ENCODE assay signal across 9 cellular contexts in the genomic region with DNA sequence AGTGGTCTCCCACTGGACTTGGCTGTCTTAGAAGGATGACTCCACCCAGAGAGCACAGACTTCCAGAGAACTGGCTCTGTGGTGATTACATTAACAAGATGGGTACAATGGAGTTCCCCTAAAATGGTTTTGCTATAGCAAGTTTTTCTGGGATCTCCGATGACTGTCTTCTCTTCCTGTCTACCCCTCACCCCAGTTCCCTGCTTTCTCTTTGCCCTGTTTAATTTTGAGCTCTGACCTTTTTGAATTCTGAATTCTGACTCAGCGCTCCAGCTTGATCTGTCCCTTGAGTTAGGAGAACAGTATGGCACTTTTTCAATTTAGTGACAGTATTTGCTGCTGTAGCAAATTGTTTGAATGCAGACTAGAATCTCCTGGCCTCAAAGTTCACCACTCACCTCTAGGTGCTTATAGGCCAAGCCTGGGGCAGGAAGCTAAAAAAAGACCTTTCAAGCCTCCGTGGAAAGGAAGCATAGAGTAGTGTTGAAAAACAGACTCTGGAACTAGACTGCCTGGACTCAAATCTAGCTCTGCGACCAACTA. TPM values are rescaled to one million over a fixed set of nuclear protein-coding genes. Genes with fewer than 3 reads are reported as not detected.
DNase-seq lines count a peak whose midpoint lies in the region; ATAC-seq and TF ChIP-seq lines count a peak whose summit lies in the region.
"Had no signal": no experiment of that assay in that cellular context is flagged by ENCODE, and none has a peak within 500 bp of the region (broad histone marks: within the 10 kb centered on the region; RNA-seq: fewer than 3 reads in every experiment).

No MANE protein-coding gene starts in this region.

- CTCF ChIA-PET in CD4-positive, alpha-beta T cell (lab: Charles Lee): interaction anchor here (1.2 to 1.3 kb wide), 3 partner anchors 27 to 78 kb away, joined by 3 to 7 read pairs (median 4); no protein-coding TSS in a partner anchor
- CTCF ChIA-PET in OCI-LY7 (lab: Charles Lee; ENCODE audit: unreplicated experiment): no interaction called here

- peak overlapping the region; percentile 50 for H3K27ac ChIP-seq in CD4-positive, alpha-beta T cell (ENCODE audit: low read depth, low read length)
- no peak overlapping the region for H3K27ac ChIP-seq in OCI-LY7 (ENCODE audit: low read depth, low read length, poor library complexity, severe bottlenecking)

- peak overlapping the region; percentile 87 for H3K4me3 Mint-ChIP-seq in CD4-positive, alpha-beta T cell
- H3K4me3 Mint-ChIP-seq in effector memory CD8-positive, alpha-beta T cell: peak overlapping the region; percentile 96 to 97
- H3K4me3 Mint-ChIP-seq in nephron progenitor cell: no peak overlapping the region

- no peaks in the 10 kb centered on the region for H3K9me3 ChIP-seq in CD4-positive, alpha-beta T cell (ENCODE audit: control insufficient read depth, low read length)
- H3K9me3 ChIP-seq in OCI-LY7 (ENCODE audit: low read length): no peaks in the 10 kb centered on the region

- no TSS peak for BruUV-seq in OCI-LY7 (replicated peaks; lab: Mats Ljungman, UMichigan)

- H3K36me3 Mint-ChIP-seq in CD4-positive, alpha-beta T cell (ENCODE audit: low read depth): peaks cover 87% of the 10 kb centered on the region
- peaks cover 37% of the 10 kb centered on the region for H3K36me3 Mint-ChIP-seq in effector memory CD8-positive, alpha-beta T cell (ENCODE audit: insufficient read depth)
- H3K36me3 Mint-ChIP-seq in nephron progenitor cell (ENCODE audit: low read depth): peaks cover 29% of the 10 kb centered on the region

- peak overlapping the region; percentile 10; the same call in 1 of the 2 replicates for H3K4me2 ChIP-seq in OCI-LY7 (ENCODE audit: low read length)

- peak overlapping the region; percentile 93 for H3K27ac Mint-ChIP-seq in CD4-positive, alpha-beta T cell
- peak overlapping the region; percentile 77 to 87 for H3K27ac Mint-ChIP-seq in effector memory CD8-positive, alpha-beta T cell
- H3K27ac Mint-ChIP-seq in nephron progenitor cell: peak overlapping the region; percentile 23

- H3K27me3 Mint-ChIP-seq in CD4-positive, alpha-beta T cell: no peaks in the 10 kb centered on the region
- no peaks in the 10 kb centered on the region for H3K27me3 Mint-ChIP-seq in effector memory CD8-positive, alpha-beta T cell
- H3K27me3 Mint-ChIP-seq in nephron progenitor cell (ENCODE audit: low read depth, poor library complexity): no peaks in the 10 kb centered on the region

- peaks cover 97% of the 10 kb centered on the region for H3K79me2 ChIP-seq in OCI-LY7 (ENCODE audit: insufficient read depth, low read depth, low read length)

- peaks cover 92% of the 10 kb centered on the region for H3K4me1 Mint-ChIP-seq in CD4-positive, alpha-beta T cell (ENCODE audit: low read depth)
- peaks cover 64 to 74% of the 10 kb centered on the region in 2 donors for H3K4me1 Mint-ChIP-seq in effector memory CD8-positive, alpha-beta T cell (ENCODE audit: low read depth in 2 of 2)
- peaks cover 28% of the 10 kb centered on the region for H3K4me1 Mint-ChIP-seq in nephron progenitor cell

- peaks cover 62% of the 10 kb centered on the region for H3K4me1 ChIP-seq in OCI-LY7 (ENCODE audit: insufficient read depth, low read length, poor library complexity, severe bottlenecking)

- no peaks in the 10 kb centered on the region for H3K9me2 ChIP-seq in OCI-LY7 (ENCODE audit: insufficient read depth, low read length)

- DNase-seq in CD4-positive, alpha-beta T cell: peak in 1 of 10 experiments; percentile 8
- DNase-seq in OCI-LY7 (ENCODE audit: low spot score): no peak
- DNase-seq in effector memory CD8-positive, alpha-beta T cell: peak in 1 of 3 experiments; percentile 8
- no peak for DNase-seq in nephron progenitor cell
- no peak for DNase-seq in NCI-H2227 treated with DMSO at 0.1 percent for 48 hours (lab: John Stamatoyannopoulos, UW)
- no peak for DNase-seq in HuH-7 (ENCODE audit: low spot score)
- no peak for DNase-seq in NCI-H2227 (lab: John Stamatoyannopoulos, UW; ENCODE audit: unreplicated experiment)
- DNase-seq: activated CD4-positive, alpha-beta T cell treated with anti-CD3 and anti-CD28 coated beads, Interleukin-2, amount 50 U/mL, for 4 hours had no signal

- H4K20me1 ChIP-seq in OCI-LY7 (ENCODE audit: insufficient read depth, low read length): peaks cover 5% of the 10 kb centered on the region; the same call in 1 of the 2 replicates

- no peak for TF ChIP-seq CTCF in CD4-positive, alpha-beta T cell (IDR thresholded peaks at IDR 0.05)
- TF ChIP-seq CTCF in OCI-LY7 (conservative IDR thresholded peaks at IDR 0.05; ENCODE audit: low read length): no peak
- no peak for TF ChIP-seq CTCF in nephron progenitor cell (IDR thresholded peaks at IDR 0.05)

- POLR2A ChIA-PET in CD4-positive, alpha-beta T cell (lab: Charles Lee): interaction anchor here (0.7 to 3.5 kb wide), 6 partner anchors 10 to 73 kb away, joined by 3 to 16 read pairs (median 5); no protein-coding TSS in a partner anchor
- POLR2A ChIA-PET in OCI-LY7 (lab: Charles Lee): interaction anchor here (3.6 to 3.7 kb wide), 2 partner anchors 15 to 24 kb away, joined by 15 to 23 read pairs; no protein-coding TSS in a partner anchor

- no peaks in the 10 kb centered on the region for H3K9me3 Mint-ChIP-seq in CD4-positive, alpha-beta T cell
- H3K9me3 Mint-ChIP-seq in effector memory CD8-positive, alpha-beta T cell: no peaks in the 10 kb centered on the region
- peaks cover 57% of the 10 kb centered on the region for H3K9me3 Mint-ChIP-seq in nephron progenitor cell

- no peak overlapping the region for H3K4me3 ChIP-seq in OCI-LY7 (ENCODE audit: low read depth, low read length, poor library complexity, severe bottlenecking)

- H3K36me3 ChIP-seq in OCI-LY7 (ENCODE audit: insufficient read depth, low read length): peaks cover 63% of the 10 kb centered on the region

- intact Hi-C loops in CD4-positive, alpha-beta T cell (cut with DNase I, micrococcal nuclease): loop anchor here (1.0 to 5.0 kb wide), 3 partner anchors 11 to 43 kb away; no protein-coding TSS in a partner anchor
- intact Hi-C loops in OCI-LY7 (cut with micrococcal nuclease; ENCODE audit: unreplicated experiment): no loop called here

- no peak overlapping the region for H2AFZ ChIP-seq in OCI-LY7 (ENCODE audit: low read length)

- no peaks in the 10 kb centered on the region for H3K27me3 ChIP-seq in CD4-positive, alpha-beta T cell (ENCODE audit: control insufficient read depth, insufficient read depth, low read length)

- ATAC-seq in CD4-positive, alpha-beta T cell (ENCODE audit: poor library complexity): peak; percentile 68
- peak; percentile 68 for ATAC-seq in effector memory CD8-positive, alpha-beta T cell (replicated peaks)
- ATAC-seq in GM18511 (IDR thresholded peaks at IDR 0.05; ENCODE audit: unreplicated experiment): no peak

RNA-seq across cellular contexts. Expression of gene MSN, which starts 7.0 kb away (rescaled TPM):
- 100 to 1,000 TPM; 268 to 273 TPM for total RNA-seq in CD4-positive, alpha-beta T cell
- 95.1 and 95.8 TPM in 2 replicates for total RNA-seq in OCI-LY7 (2014; rRNA removed; shearing (Covaris generic))
- total RNA-seq in OCI-LY7 (2022): 143 and 145 TPM in 2 replicates

Comparison
In these comparisons a context has a peak if more than half of its experiments do, and no peak if none do; other contexts are left out.
1. H3K27ac Mint-ChIP-seq: peak in every context shown above with its lines; median percentile 93 in CD4-positive, alpha-beta T cell; 82 in effector memory CD8-positive, alpha-beta T cell; 23 in nephron progenitor cell.